16 cellular contexts compared by ENCODE assay signal in the genomic region with DNA sequence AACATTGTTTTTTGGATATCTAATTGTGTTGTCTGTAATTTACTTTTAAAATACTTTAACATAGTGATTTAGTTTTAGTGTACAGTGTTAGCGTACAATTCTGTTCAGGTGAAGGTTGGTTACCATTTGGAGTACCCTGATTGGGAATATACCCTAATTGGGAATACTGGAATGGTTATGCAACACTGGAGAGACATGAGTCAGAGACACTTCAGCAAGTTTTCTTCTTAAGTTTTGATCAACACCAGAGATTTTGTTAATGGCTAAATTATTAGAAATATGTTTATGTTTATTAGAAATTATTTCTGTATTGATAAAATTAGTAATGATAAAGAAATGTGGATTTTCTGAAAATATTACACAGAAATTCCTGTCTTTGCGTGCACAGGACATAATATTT.
A peak's percentile ranks its signal among the peaks of the same experiment; 100 is the strongest.
DNase-seq lines count a peak whose midpoint lies in the region; ATAC-seq, FAIRE-seq and TF ChIP-seq lines count a peak whose summit lies in the region.
"Had no signal": no experiment of that assay in that cellular context is flagged by ENCODE, and none has a peak within 500 bp of the region (broad histone marks: within the 10 kb centered on the region; RNA-seq: fewer than 3 reads in every experiment).

No MANE protein-coding gene starts in this region.

- H3K4me1 Mint-ChIP-seq in neural progenitor cell = no peaks in the 10 kb centered on the region

- POLR2A ChIA-PET in K562 (lab: Yijun Ruan, JAX) = no interaction called here

- H3K4me1 ChIP-seq in K562 (replicated peaks in 1 of 2; ENCODE audit: control insufficient read depth in 2 of 2, insufficient read depth in 2 of 2, low read length in 2 of 2) (peaks cover 0 to 3% of the 10 kb centered on the region in 2 experiments; a peak in 3 of 5 replicates), neural progenitor cell (peaks cover 2% of the 10 kb centered on the region)

- no peak for TF ChIP-seq POLR2A in K562 (conservative IDR thresholded peaks at IDR 0.05)

- no peaks in the 10 kb centered on the region for H3K36me3 ChIP-seq in K562 (ENCODE audit: control insufficient read depth, insufficient read depth, low read length)
- no peaks in the 10 kb centered on the region for H3K36me3 ChIP-seq in neural progenitor cell

- FAIRE-seq in K562 (lab: Jason Lieb, UNC) (no peak), GM19239 (lab: Jason Lieb, UNC) (no peak)
- FAIRE-seq: A204.1, D721Med, GM12891, H1 had no signal

- H3K27ac Mint-ChIP-seq in neural progenitor cell = no peak overlapping the region
- H3K27ac Mint-ChIP-seq: CD4-positive, alpha-beta T cell; H9 had no signal

- H3K27me3 Mint-ChIP-seq in neural progenitor cell (ENCODE audit: insufficient read depth, low read depth) = no peaks in the 10 kb centered on the region
- H3K27me3 Mint-ChIP-seq: CD4-positive, alpha-beta T cell had no signal

- no peaks in the 10 kb centered on the region for H3K9me1 ChIP-seq in K562 (ENCODE audit: control insufficient read depth, insufficient read depth, low read length)

- H3K9ac ChIP-seq in K562 (ENCODE audit: insufficient read depth in 1 of 2, low read depth in 2 of 2, low read length in 2 of 2) = no peak overlapping the region
- H3K9ac ChIP-seq in neural progenitor cell = no peak overlapping the region

- ATAC-seq in K562 = no peak

- 94% methylated on average over 2 of the region's 2 CpGs for WGBS in K562 (ENCODE audit: insufficient coverage, low coverage, missing lambda C conversion rate)

- H2AFZ ChIP-seq in K562 (ENCODE audit: low read depth, low read length) = no peak overlapping the region
- no peak overlapping the region for H2AFZ ChIP-seq in neural progenitor cell (replicated peaks)

- H4K20me1 ChIP-seq in K562 (replicated peaks; ENCODE audit: control insufficient read depth, insufficient read depth, low read length) (no peaks in the 10 kb centered on the region), neural progenitor cell (ENCODE audit: low read depth) (no peaks in the 10 kb centered on the region)

- CTCF ChIA-PET in K562 (lab: Yijun Ruan, JAX; ENCODE audit: low intra/inter-chr PET ratio) = no interaction called here

- H3K4me2 ChIP-seq in K562 (ENCODE audit: insufficient read depth, low read length) (no peak overlapping the region), neural progenitor cell (no peak overlapping the region)

- no peaks in the 10 kb centered on the region for H3F3A ChIP-seq in neural progenitor cell (ENCODE audit: low read depth)

- TF ChIP-seq EP300 in Ishikawa (IDR thresholded peaks at IDR 0.05; ENCODE audit: borderline replicate concordance) = no peak
- TF ChIP-seq EP300 in K562 (IDR thresholded peaks at IDR 0.05; ENCODE audit: low read length) = no peak

- H3K4me3 Mint-ChIP-seq in neural progenitor cell = no peak overlapping the region
- H3K4me3 Mint-ChIP-seq: CD4-positive, alpha-beta T cell; H9 had no signal

- no peak overlapping the region for H3K4me3 ChIP-seq in K562
- H3K4me3 ChIP-seq in fibroblast of mammary gland (ENCODE audit: control insufficient read depth, low read depth, low read length) = no peak overlapping the region
- H3K4me3 ChIP-seq in neural progenitor cell = no peak overlapping the region

- in situ Hi-C loops in K562 (cut with MboI) = no loop called here

- TF ChIP-seq RAD21 in Ishikawa (IDR thresholded peaks at IDR 0.05; ENCODE audit: low read depth) (no peak), K562 (CRISPR knock-in tag; conservative IDR thresholded peaks at IDR 0.05 in 1 of 2, IDR thresholded peaks at IDR 0.05 in 1 of 2) (no peak)

- intact Hi-C loops in K562 (cut with micrococcal nuclease) = loop anchor here (10.0 kb wide), 1 partner anchor 257 kb away; no protein-coding TSS in a partner anchor

- H3K27me3 ChIP-seq in K562 (ENCODE audit: control insufficient read depth in 2 of 2, insufficient read depth in 2 of 2, low read length in 2 of 2) = no peaks in the 10 kb centered on the region
- H3K27me3 ChIP-seq in neural progenitor cell = no peaks in the 10 kb centered on the region

- TF ChIP-seq CTCF in K562 (IDR thresholded peaks at IDR 0.05 in 2 of 3, conservative IDR thresholded peaks at IDR 0.05 in 1 of 3; ENCODE audit: insufficient read depth in 2 of 3, low read depth in 1 of 3, low read length in 3 of 3) (no peak), fibroblast of mammary gland (conservative IDR thresholded peaks at IDR 0.05; ENCODE audit: control insufficient read depth, insufficient read depth, low read depth, low read length) (no peak), neural progenitor cell (IDR thresholded peaks at IDR 0.05) (no peak)

- H3K27ac ChIP-seq in K562 (ENCODE audit: extremely low read depth, low read depth, low read length) = no peak overlapping the region
- H3K27ac ChIP-seq in neural progenitor cell = no peak overlapping the region
- H3K27ac ChIP-seq: C4-2B had no signal

- no peaks in the 10 kb centered on the region for H3K79me2 ChIP-seq in K562 (ENCODE audit: control insufficient read depth, insufficient read depth, low read length)
- no peaks in the 10 kb centered on the region for H3K79me2 ChIP-seq in neural progenitor cell (ENCODE audit: low read depth)

- BruUV-seq in K562 (replicated peaks; lab: Mats Ljungman, UMichigan) = no TSS peak

- no peaks in the 10 kb centered on the region for H3K9me3 ChIP-seq in K562 (replicated peaks; ENCODE audit: control insufficient read depth, insufficient read depth, low read depth, low read length)
- no peaks in the 10 kb centered on the region for H3K9me3 ChIP-seq in neural progenitor cell (ENCODE audit: low read depth)
- H3K9me3 ChIP-seq: Caco-2 had no signal

- no peaks in the 10 kb centered on the region for H3K9me3 Mint-ChIP-seq in neural progenitor cell
- H3K9me3 Mint-ChIP-seq: CD4-positive, alpha-beta T cell; H9 had no signal

- H3K36me3 Mint-ChIP-seq in neural progenitor cell = no peaks in the 10 kb centered on the region

- no peak for DNase-seq in K562 (ENCODE audit: extremely low read depth in 1 of 4, low spot score in 3 of 4)
- peak; percentile 25 for DNase-seq in fibroblast of mammary gland (ENCODE audit: low read depth)
- no peak for DNase-seq in GM19239 (ENCODE audit: insufficient read length, low spot score)
- DNase-seq in NCI-H510A treated with DMSO at 0.1 percent for 48 hours (lab: John Stamatoyannopoulos, UW) = no peak
- no peak for DNase-seq in neural progenitor cell (ENCODE audit: low spot score)
- DNase-seq: ACHN; Caco-2; CD4-positive, alpha-beta T cell; H9; KBM-7 had no signal

TF ChIP-seq in Ishikawa, 13 proteins besides CTCF, POLR2A, EP300 and RAD21:
- 0 out of 2 replicates have a peak, but pooled peaks have one; percentile 11 for TF ChIP-seq CEBPB (IDR thresholded peaks at IDR 0.05)
- no peak for TF ChIP-seq EGR1 (IDR thresholded peaks at IDR 0.05)

TF ChIP-seq in K562, 482 proteins besides CTCF, POLR2A, EP300 and RAD21:
- TF ChIP-seq ZBTB17 (CRISPR knock-in tag; IDR thresholded peaks at IDR 0.05) (no peak), DACH1 (IDR thresholded peaks at IDR 0.05; ENCODE audit: partially characterized antibody) (peak; percentile 31)
